In the genomic region with DNA sequence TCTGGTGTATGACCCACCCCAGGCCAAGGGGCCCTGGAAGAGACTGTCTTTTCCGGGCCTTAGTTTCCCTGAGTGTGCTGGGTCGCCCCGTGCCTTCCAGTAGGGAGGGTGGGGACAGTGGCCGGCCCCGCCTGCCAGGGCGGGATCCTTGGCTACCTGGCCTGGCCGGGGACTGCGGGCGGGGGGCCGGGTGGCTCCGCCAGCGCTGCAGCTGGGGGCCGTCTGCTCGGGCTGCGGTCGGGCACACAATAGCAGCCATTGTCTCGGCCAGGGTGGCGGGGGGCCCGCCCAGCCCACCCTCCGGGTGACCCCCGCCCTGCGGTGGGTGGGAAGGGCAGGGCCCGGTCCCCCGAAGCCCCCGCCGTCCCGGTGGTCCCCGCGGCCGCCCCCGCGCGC, we compare ENCODE assay signal across 1 cellular context.
TF ChIP-seq lines count a peak whose summit lies in the region.

No MANE protein-coding gene starts in this region.

TF ChIP-seq in GM23338, 12 proteins besides CTCF, POLR2A, EP300 and RAD21 (continued from another document):
- TF ChIP-seq ZNF114 (CRISPR knock-in tag; IDR thresholded peaks at IDR 0.05): no peak
